In the genomic region with DNA sequence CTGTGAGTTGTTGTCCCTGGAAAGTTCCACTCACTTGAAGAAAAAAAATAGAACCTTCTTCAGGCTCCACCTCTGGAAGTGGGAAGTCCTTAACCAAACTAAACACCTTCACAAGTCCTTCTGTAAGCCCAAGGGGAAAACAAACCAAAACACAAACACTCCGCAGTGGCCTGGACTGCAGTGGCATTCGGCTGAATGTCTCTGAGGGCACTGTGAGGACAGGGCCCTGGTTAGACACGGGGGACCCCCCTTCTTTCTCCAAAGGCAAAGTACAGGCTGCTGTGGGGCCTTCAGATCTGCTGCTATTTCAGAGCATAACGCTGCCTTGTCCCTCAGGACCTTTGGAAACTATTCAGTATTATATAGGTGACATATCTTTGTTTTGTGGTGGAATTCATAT, we compare ENCODE assay signal across 27 cellular contexts. TPM values are rescaled to one million over a fixed set of nuclear protein-coding genes. Genes with fewer than 3 reads are reported as not detected.
DNase-seq lines count a peak whose midpoint lies in the region; ATAC-seq and TF ChIP-seq lines count a peak whose summit lies in the region.
"Had no signal": no experiment of that assay in that cellular context is flagged by ENCODE, and none has a peak within 500 bp of the region (broad histone marks: within the 10 kb centered on the region; RNA-seq: fewer than 3 reads in every experiment).

No MANE protein-coding gene starts in this region.

- H3K27me3 ChIP-seq in psoas muscle (ENCODE audit: insufficient read depth in 3 of 3, low read length in 2 of 3) (no peaks in the 10 kb centered on the region), SJCRH30 (no peaks in the 10 kb centered on the region)
- H3K27me3 ChIP-seq: body of pancreas, heart right ventricle had no signal

- H3K4me3 ChIP-seq in psoas muscle (no peak overlapping the region), SJCRH30 (no peak overlapping the region)
- H3K4me3 ChIP-seq: body of pancreas, GM23248, heart right ventricle had no signal

- no peaks in the 10 kb centered on the region for H3K27me3 Mint-ChIP-seq in activated T-cell treated with anti-CD3 and anti-CD28 coated beads, Interleukin-2, amount 50 U/mL, for 24 hours
- H3K27me3 Mint-ChIP-seq in HFFc6 (ENCODE audit: insufficient read depth), result peaks cover 18% of the 10 kb centered on the region
- H3K27me3 Mint-ChIP-seq in effector memory CD8-positive, alpha-beta T cell, result no peaks in the 10 kb centered on the region
- H3K27me3 Mint-ChIP-seq: activated naive CD8-positive, alpha-beta T cell had no signal

- intact Hi-C loops in psoas muscle (cut with DNase I), result no loop called here

- H3K27ac Mint-ChIP-seq in activated T-cell treated with anti-CD3 and anti-CD28 coated beads, Interleukin-2, amount 50 U/mL, for 24 hours, result peak overlapping the region; percentile 80
- peak overlapping the region; percentile 55 for H3K27ac Mint-ChIP-seq in HFFc6
- H3K27ac Mint-ChIP-seq in effector memory CD8-positive, alpha-beta T cell, result peak overlapping the region; percentile 81 to 100
- H3K27ac Mint-ChIP-seq: activated naive CD8-positive, alpha-beta T cell; B cell; nephron progenitor cell had no signal

- H3K9me3 ChIP-seq in psoas muscle, result no peaks in the 10 kb centered on the region
- no peaks in the 10 kb centered on the region for H3K9me3 ChIP-seq in SJCRH30 (replicated peaks)
- H3K9me3 ChIP-seq: body of pancreas, heart right ventricle had no signal

- 73 to 80% (median 75%) methylated on average over 4 of the region's 4 CpGs for WGBS in psoas muscle, 3 donors

- H3K9me3 Mint-ChIP-seq in activated T-cell treated with anti-CD3 and anti-CD28 coated beads, Interleukin-2, amount 50 U/mL, for 24 hours, result no peaks in the 10 kb centered on the region
- H3K9me3 Mint-ChIP-seq in HFFc6, result no peaks in the 10 kb centered on the region
- no peaks in the 10 kb centered on the region for H3K9me3 Mint-ChIP-seq in effector memory CD8-positive, alpha-beta T cell
- H3K9me3 Mint-ChIP-seq: nephron progenitor cell had no signal

- H3K4me3 Mint-ChIP-seq in activated T-cell treated with anti-CD3 and anti-CD28 coated beads, Interleukin-2, amount 50 U/mL, for 24 hours, result no peak overlapping the region
- no peak overlapping the region; the same call in 1 of the 2 replicates for H3K4me3 Mint-ChIP-seq in HFFc6
- peak overlapping the region in 1 of 2 donors; percentile 10 for H3K4me3 Mint-ChIP-seq in effector memory CD8-positive, alpha-beta T cell
- H3K4me3 Mint-ChIP-seq: activated naive CD8-positive, alpha-beta T cell; B cell; nephron progenitor cell had no signal

- ATAC-seq in effector memory CD8-positive, alpha-beta T cell (replicated peaks), result no peak
- ATAC-seq in psoas muscle (peak; percentile 8 to 24 (median 14)), GM19452 (IDR thresholded peaks at IDR 0.05; ENCODE audit: unreplicated experiment) (no peak)
- ATAC-seq: body of pancreas, left colon had no signal

- H3K4me1 Mint-ChIP-seq in activated T-cell treated with anti-CD3 and anti-CD28 coated beads, Interleukin-2, amount 50 U/mL, for 24 hours (ENCODE audit: low read depth), result peaks cover 69% of the 10 kb centered on the region
- peaks cover 33% of the 10 kb centered on the region for H3K4me1 Mint-ChIP-seq in HFFc6 (ENCODE audit: low read depth)
- peaks cover 32 to 51% of the 10 kb centered on the region in 2 donors for H3K4me1 Mint-ChIP-seq in effector memory CD8-positive, alpha-beta T cell (ENCODE audit: low read depth in 2 of 2)

- H3K4me1 ChIP-seq in psoas muscle (no peaks in the 10 kb centered on the region), SJCRH30 (peaks cover 4% of the 10 kb centered on the region)

- TF ChIP-seq CTCF in HFFc6 (IDR thresholded peaks at IDR 0.05), result no peak
- no peak for TF ChIP-seq CTCF in psoas muscle (IDR thresholded peaks at IDR 0.05)

- no peak overlapping the region for H3K27ac ChIP-seq in psoas muscle
- H3K27ac ChIP-seq in SJCRH30, result no peak overlapping the region
- H3K27ac ChIP-seq: WERI-Rb-1 had no signal

- peaks cover 0 to 39% of the 10 kb centered on the region in 2 donors for H3K36me3 ChIP-seq in psoas muscle (ENCODE audit: insufficient read depth in 1 of 2, low read depth in 1 of 2)
- H3K36me3 ChIP-seq in SJCRH30, result peaks cover 4% of the 10 kb centered on the region; the same call in 1 of the 2 replicates
- H3K36me3 ChIP-seq: WERI-Rb-1 had no signal

- DNase-seq in activated T-cell treated with anti-CD3 and anti-CD28 coated beads, Interleukin-2, amount 50 U/mL, for 24 hours, result peak; percentile 28
- no peak for DNase-seq in activated T-cell treated with anti-CD3 and anti-CD28 coated beads for 4 hours
- DNase-seq in HFFc6, result no peak
- DNase-seq in effector memory CD8-positive, alpha-beta T cell, result no peak
- no peak for DNase-seq in psoas muscle
- no peak for DNase-seq in NCI-H2029 treated with DMSO at 0.1 percent for 48 hours (lab: John Stamatoyannopoulos, UW)
- DNase-seq in SJCRH30, result no peak
- DNase-seq: body of pancreas; effector memory CD4-positive, alpha-beta T cell; foreskin fibroblast; GF-D8; GM23248; heart right ventricle; IMR-90; left colon; midbrain; NCI-H1092 treated with DMSO at 0.1 percent for 48 hours; NCI-H2081 treated with DMSO at 0.1 percent for 48 hours; NCI-H345; NCI-H748 treated with DMSO at 0.1 percent for 48 hours; nephron progenitor cell; RPMI8226; substantia nigra; WERI-Rb-1 had no signal

- H3K36me3 Mint-ChIP-seq in activated T-cell treated with anti-CD3 and anti-CD28 coated beads, Interleukin-2, amount 50 U/mL, for 24 hours (ENCODE audit: low read depth), result peaks cover 50% of the 10 kb centered on the region
- H3K36me3 Mint-ChIP-seq in HFFc6 (ENCODE audit: low read depth), result peaks cover 52% of the 10 kb centered on the region
- H3K36me3 Mint-ChIP-seq in effector memory CD8-positive, alpha-beta T cell (ENCODE audit: insufficient read depth), result peaks cover 57% of the 10 kb centered on the region

RNA-seq across cellular contexts. Expression of a gene that starts 28.1 kb away (rescaled TPM):
- 100 to 1,000 TPM in 5 of 6 experiments, 10 to 100 TPM in 1; 90.1 to 128 (median 116) TPM for total RNA-seq in HFFc6 (2021; fragmentation: NEBNext Ultra II Directional; extraction: Animal tissue kit (Norgen Biotek cat#: 25700))
- 100 to 1,000 TPM in 3 of 4 donors, 10 to 100 TPM in 1; 52.2 to 278 (median 192) TPM for total RNA-seq in psoas muscle
- polyA plus RNA-seq in psoas muscle, result 10 to 100 TPM; 20.1 to 74.7 (median 72.1) TPM
- 30.0 and 30.7 TPM in 2 replicates for total RNA-seq in SJCRH30 (2014; rRNA removed; shearing (Covaris generic))

Comparison
In these comparisons a context has a peak if more than half of its experiments do, and no peak if none do; other contexts are left out.
1. ATAC-seq: peak in psoas muscle (4 of 4); none in effector memory CD8-positive, alpha-beta T cell (single experiment) and GM19452 (single experiment).
2. Peak in every context shown above with its lines, with median percentiles within 50 percentile points of each other: H3K27ac Mint-ChIP-seq.